Comparison of ENCODE assay signal across 9 cellular contexts in genomic region chr9:19232117-19232829, GRCh38. TPM values are rescaled to one million over a fixed set of nuclear protein-coding genes. Genes with fewer than 3 reads are reported as not detected.
A peak's percentile ranks its signal among the peaks of the same experiment; 100 is the strongest.
DNase-seq lines count a peak whose midpoint lies in the region; ATAC-seq and TF ChIP-seq lines count a peak whose summit lies in the region.
"Had no signal": no experiment of that assay in that cellular context is flagged by ENCODE, and none has a peak within 500 bp of the region (broad histone marks: within the 10 kb centered on the region; RNA-seq: fewer than 3 reads in every experiment).

No MANE protein-coding gene starts in this region.

- H3K36me3 Mint-ChIP-seq in effector memory CD8-positive, alpha-beta T cell (ENCODE audit: insufficient read depth): peaks cover 13% of the 10 kb centered on the region

- H3K4me1 ChIP-seq in iPS-20b (ENCODE audit: insufficient read depth, low read length): peaks cover 22% of the 10 kb centered on the region
- H3K4me1 ChIP-seq in testis: peaks cover 10% of the 10 kb centered on the region

- no peaks in the 10 kb centered on the region for H3K9me3 ChIP-seq in iPS-20b (ENCODE audit: insufficient read depth, low read depth, low read length)
- H3K9me3 ChIP-seq in testis: no peaks in the 10 kb centered on the region

- peak overlapping the region; percentile 98; the same call in 1 of the 2 replicates for H3K9ac ChIP-seq in iPS-20b (ENCODE audit: low read depth, low read length)

- H3K27me3 ChIP-seq in iPS-20b (ENCODE audit: insufficient read depth, low read length) (no peaks in the 10 kb centered on the region), testis (no peaks in the 10 kb centered on the region)

- no peak overlapping the region for H3K4me3 Mint-ChIP-seq in effector memory CD8-positive, alpha-beta T cell
- H3K4me3 Mint-ChIP-seq: activated naive CD8-positive, alpha-beta T cell treated with anti-CD3 and anti-CD28 coated beads, Interleukin-2, amount 10 ng/mL, durations not matched to agents 7 days and 5 days had no signal

- H3K27ac Mint-ChIP-seq in effector memory CD8-positive, alpha-beta T cell: no peak overlapping the region
- H3K27ac Mint-ChIP-seq: activated naive CD8-positive, alpha-beta T cell treated with anti-CD3 and anti-CD28 coated beads, Interleukin-2, amount 10 ng/mL, durations not matched to agents 7 days and 5 days had no signal

- no peak for TF ChIP-seq CTCF in testis (IDR thresholded peaks at IDR 0.05)

- H3K27ac ChIP-seq in iPS-20b (ENCODE audit: low read length) (no peak overlapping the region), testis (peak overlapping the region; percentile 99)

- 3 to 7% methylated on average over 9 of the region's 9 CpGs for whole genome bisulfite sequencing in testis, 2 donors

- H3K36me3 ChIP-seq in iPS-20b (ENCODE audit: insufficient read depth, low read depth, low read length): no peaks in the 10 kb centered on the region
- no peaks in the 10 kb centered on the region for H3K36me3 ChIP-seq in testis (ENCODE audit: low read depth, missing control alignments)

- H3K4me1 Mint-ChIP-seq in effector memory CD8-positive, alpha-beta T cell (ENCODE audit: low read depth in 2 of 2): peaks cover 16 to 26% of the 10 kb centered on the region in 2 donors

- H3K27me3 Mint-ChIP-seq in effector memory CD8-positive, alpha-beta T cell: no peaks in the 10 kb centered on the region
- H3K27me3 Mint-ChIP-seq: activated naive CD8-positive, alpha-beta T cell treated with anti-CD3 and anti-CD28 coated beads, Interleukin-2, amount 10 ng/mL, durations not matched to agents 7 days and 5 days had no signal

- intact Hi-C loops in testis (cut with DNase I; ENCODE audit: low total_unique reads): loop anchor here (5.0 kb wide), 1 partner anchor 145 kb away; no protein-coding TSS in a partner anchor

- no peak for TF ChIP-seq POLR2A in testis (IDR thresholded peaks at IDR 0.05)

- H3K4me3 ChIP-seq in iPS-20b (ENCODE audit: low read length) (peak overlapping the region; percentile 95), testis (peak overlapping the region; percentile 97 to 99)

- peak; percentile 39 for DNase-seq in DMS53 (lab: John Stamatoyannopoulos, UW)
- no peak for DNase-seq in DMS53 treated with DMSO at 0.1 percent for 48 hours (lab: John Stamatoyannopoulos, UW; ENCODE audit: unreplicated experiment)
- DNase-seq in SW480 (ENCODE audit: low spot score): peak; percentile 39
- no peak for DNase-seq in testis
- DNase-seq in SW 1271 (lab: John Stamatoyannopoulos, UW): no peak
- DNase-seq in effector memory CD8-positive, alpha-beta T cell: no peak
- DNase-seq: activated naive CD8-positive, alpha-beta T cell treated with anti-CD3 and anti-CD28 coated beads, Interleukin-2, amount 10 ng/mL, durations not matched to agents 7 days and 5 days had no signal

- no peaks in the 10 kb centered on the region for H3K9me3 Mint-ChIP-seq in effector memory CD8-positive, alpha-beta T cell
- H3K9me3 Mint-ChIP-seq: activated naive CD8-positive, alpha-beta T cell treated with anti-CD3 and anti-CD28 coated beads, Interleukin-2, amount 10 ng/mL, durations not matched to agents 7 days and 5 days had no signal

- no peak for ATAC-seq in GM21447 (IDR thresholded peaks at IDR 0.05; ENCODE audit: unreplicated experiment)
- no peak for ATAC-seq in effector memory CD8-positive, alpha-beta T cell (replicated peaks)

RNA-seq across cellular contexts. Expression of gene DENND4C, which starts 1.8 kb away (rescaled TPM):
- 100 to 1,000 TPM; 126 to 136 TPM for total RNA-seq in testis
- polyA plus RNA-seq in testis (ENCODE audit: insufficient read depth, low read depth, low replicate concordance): 28.8 TPM

Comparison
In these comparisons a context has a peak if more than half of its experiments do, and no peak if none do; other contexts are left out.
1. DNase-seq: peak in DMS53 (single experiment) and SW480 (single experiment); none in DMS53 treated with DMSO at 0.1 percent for 48 hours (single experiment), testis (single experiment), SW 1271 (0 of 2) and effector memory CD8-positive, alpha-beta T cell (0 of 3).